Comparison of ENCODE assay signal across 19 cellular contexts in the genomic region with DNA sequence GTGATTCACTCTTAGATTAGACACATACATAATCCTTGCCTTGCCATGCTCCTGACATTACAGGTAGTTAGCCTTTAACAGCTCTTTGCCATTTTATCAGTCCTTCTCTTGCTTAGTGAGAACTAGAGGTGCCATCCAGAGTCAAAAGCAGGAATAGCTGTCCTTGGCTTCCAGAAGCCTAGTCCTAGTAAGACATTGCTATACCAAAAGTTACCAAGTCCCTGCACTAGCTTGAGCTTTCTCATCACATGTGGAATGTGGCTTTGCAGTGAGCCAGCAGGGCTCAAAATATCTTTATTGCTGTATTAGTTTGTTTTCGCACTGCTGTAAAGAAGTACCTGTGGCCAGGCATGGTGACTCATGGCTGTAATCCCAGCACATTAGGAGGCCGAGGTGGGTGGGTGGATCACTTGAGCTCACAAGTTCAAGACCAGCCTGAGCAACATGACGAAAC.
DNase-seq lines count a peak whose midpoint lies in the region; ATAC-seq, FAIRE-seq and TF ChIP-seq lines count a peak whose summit lies in the region.
"Had no signal": no experiment of that assay in that cellular context is flagged by ENCODE, and none has a peak within 500 bp of the region (broad histone marks: within the 10 kb centered on the region; RNA-seq: fewer than 3 reads in every experiment).

No MANE protein-coding gene starts in this region.

- H4K91ac ChIP-seq in H1 (replicated peaks; ENCODE audit: insufficient read length, low read length), result no peak overlapping the region

- no peak for TF ChIP-seq EP300 in H1 (IDR thresholded peaks at IDR 0.05; ENCODE audit: borderline replicate concordance in 1 of 2, low read depth in 2 of 2, low read length in 2 of 2)

- FAIRE-seq in H1 (lab: Jason Lieb, UNC), result no peak

- H2BK15ac ChIP-seq in H1 (ENCODE audit: low read length) (no peak overlapping the region), mesendoderm (replicated peaks; ENCODE audit: low read depth) (no peak overlapping the region)

- peak; percentile 45 to 59 for TF ChIP-seq RAD21 in H1 (IDR thresholded peaks at IDR 0.05 in 1 of 2, conservative IDR thresholded peaks at IDR 0.05 in 1 of 2; ENCODE audit: low read depth in 2 of 2, low read length in 2 of 2)

- H3K4me3 Mint-ChIP-seq in activated T-cell treated with anti-CD3 and anti-CD28 coated beads, Interleukin-2, amount 50 U/mL, for 72 hours, result no peak overlapping the region
- H3K4me3 Mint-ChIP-seq: activated naive CD8-positive, alpha-beta T cell treated with anti-CD3 and anti-CD28 coated beads for 36 hours had no signal

- peak; percentile 56 for DNase-seq in Daoy (ENCODE audit: low read depth)
- peak; percentile 59 for DNase-seq in LoVo (ENCODE audit: low spot score)
- no peak for DNase-seq in H1 (ENCODE audit: low read depth in 1 of 2, low spot score in 2 of 2)
- DNase-seq in mesendoderm, result peak; percentile 74
- DNase-seq in posterior cingulate gyrus, result no peak
- DNase-seq in amygdala (lab: John Stamatoyannopoulos, UW), result no peak
- DNase-seq in activated T-cell treated with anti-CD3 and anti-CD28 coated beads, Interleukin-2, amount 50 U/mL, for 72 hours, result no peak
- DNase-seq: activated CD4-positive, alpha-beta T cell treated with anti-CD3 and anti-CD28 coated beads for 1 hour; activated naive CD8-positive, alpha-beta T cell treated with anti-CD3 and anti-CD28 coated beads for 36 hours; activated T-cell treated with anti-CD3 and anti-CD28 coated beads for 4 hours; C1 segment of cervical spinal cord; DMS79 treated with DMSO at 0.1 percent for 48 hours; midbrain; MV-4-11; NCI-H2107; NCI-H774 had no signal

- H3K27ac Mint-ChIP-seq in activated T-cell treated with anti-CD3 and anti-CD28 coated beads, Interleukin-2, amount 50 U/mL, for 72 hours, result no peak overlapping the region
- H3K27ac Mint-ChIP-seq: activated naive CD8-positive, alpha-beta T cell treated with anti-CD3 and anti-CD28 coated beads for 36 hours had no signal

- no peak overlapping the region for H2AFZ ChIP-seq in H1 (ENCODE audit: low read length)
- H2AFZ ChIP-seq: parathyroid adenoma had no signal

- H2BK20ac ChIP-seq in H1 (ENCODE audit: low read length), result no peak overlapping the region

- no peak overlapping the region for H2BK5ac ChIP-seq in H1 (ENCODE audit: low read depth, low read length)
- no peak overlapping the region for H2BK5ac ChIP-seq in mesendoderm (ENCODE audit: low read length)

- H3K23ac ChIP-seq in H1 (ENCODE audit: insufficient read length) (no peak overlapping the region), mesendoderm (ENCODE audit: low read length) (no peak overlapping the region)

- POLR2A ChIA-PET in H1 (lab: Charles Lee; ENCODE audit: partially characterized antibody), result interaction anchor here (0.6 kb wide), 1 partner anchor 44 kb away, joined by 3 read pairs; no protein-coding TSS in a partner anchor

- H3K9me3 ChIP-seq in H1 (ENCODE audit: insufficient read depth in 2 of 2, low read depth in 1 of 2, low read length in 1 of 2), result no peaks in the 10 kb centered on the region

- CTCF ChIA-PET in H1 (lab: Charles Lee; ENCODE audit: partially characterized antibody), result interaction anchor here (0.6 to 2.2 kb wide), 10 partner anchors 8 to 352 kb away, joined by 3 to 11 read pairs (median 3); no protein-coding TSS in a partner anchor

- H3K27me3 ChIP-seq in H1 (replicated peaks in 1 of 4; ENCODE audit: control insufficient read depth in 3 of 4, extremely low read depth in 1 of 4, insufficient read depth in 3 of 4, low read length in 3 of 4), result no peaks in the 10 kb centered on the region
- no peaks in the 10 kb centered on the region for H3K27me3 ChIP-seq in mesendoderm (ENCODE audit: insufficient read depth, low read length, poor library complexity)

- no peak overlapping the region for H2BK12ac ChIP-seq in H1 (ENCODE audit: low read depth, low read length)

- H2BK120ac ChIP-seq in H1 (replicated peaks; ENCODE audit: low read depth, low read length) (no peak overlapping the region), mesendoderm (ENCODE audit: low read depth, low read length) (no peak overlapping the region)

- no peak for TF ChIP-seq POLR2A in H1 (IDR thresholded peaks at IDR 0.05; ENCODE audit: control extremely low read depth in 1 of 2, low read depth in 2 of 2, low read length in 2 of 2)

- H3K56ac ChIP-seq in H1 (replicated peaks; ENCODE audit: insufficient read length, low read depth, low read length) (no peak overlapping the region), mesendoderm (ENCODE audit: low read length) (no peak overlapping the region)

- no peak overlapping the region for H2AK5ac ChIP-seq in H1 (ENCODE audit: low read depth, low read length)
- no peak overlapping the region for H2AK5ac ChIP-seq in mesendoderm (ENCODE audit: low read length)

- H3K4ac ChIP-seq in H1 (replicated peaks; ENCODE audit: insufficient read length, low read depth, low read length) (no peak overlapping the region), mesendoderm (ENCODE audit: low read depth, low read length) (no peak overlapping the region)

- H4K20me1 ChIP-seq in H1 (replicated peaks in 1 of 2; ENCODE audit: control insufficient read depth in 1 of 2, insufficient read depth in 2 of 2, low read length in 2 of 2), result no peaks in the 10 kb centered on the region

- H3K4me1 ChIP-seq in H1 (replicated peaks in 1 of 4; ENCODE audit: control insufficient read depth in 3 of 4, insufficient read depth in 4 of 4, low read length in 3 of 4) (no peaks in the 10 kb centered on the region), mesendoderm (ENCODE audit: control insufficient read depth, low read depth, low read length) (no peaks in the 10 kb centered on the region)
- H3K4me1 ChIP-seq: parathyroid adenoma had no signal

- H3K18ac ChIP-seq in H1 (ENCODE audit: extremely low read depth, low read length) (no peak overlapping the region), mesendoderm (ENCODE audit: low read length) (no peak overlapping the region)

- no peak overlapping the region for H4K8ac ChIP-seq in H1 (ENCODE audit: extremely low read depth, insufficient read depth, low read length)
- no peak overlapping the region for H4K8ac ChIP-seq in mesendoderm (ENCODE audit: low read depth, low read length)

- H3K9ac ChIP-seq in H1 (replicated peaks in 1 of 4; ENCODE audit: extremely low read depth in 1 of 4, low read depth in 3 of 4, low read length in 3 of 4) (no peak overlapping the region), mesendoderm (ENCODE audit: low read length) (no peak overlapping the region)
- H3K9ac ChIP-seq: parathyroid adenoma had no signal

- no peak for ATAC-seq in activated T-cell treated with anti-CD3 and anti-CD28 coated beads, Interleukin-2, amount 50 U/mL, for 72 hours (replicated peaks in 1 of 2)
- ATAC-seq in GM18907 (IDR thresholded peaks at IDR 0.05; ENCODE audit: unreplicated experiment), result no peak

- intact Hi-C loops in posterior cingulate gyrus (cut with DNase I), result no loop called here

- TF ChIP-seq CTCF in H1 (IDR thresholded peaks at IDR 0.05; ENCODE audit: control extremely low read depth in 1 of 3, insufficient read depth in 1 of 3, low read depth in 1 of 3, low read length in 3 of 3), result peak in 1 of 3 experiments; percentile 20; a peak in 1 of 4 replicates

- no peaks in the 10 kb centered on the region for H3K27me3 Mint-ChIP-seq in activated T-cell treated with anti-CD3 and anti-CD28 coated beads, Interleukin-2, amount 50 U/mL, for 72 hours (ENCODE audit: low read depth)
- H3K27me3 Mint-ChIP-seq: activated naive CD8-positive, alpha-beta T cell treated with anti-CD3 and anti-CD28 coated beads for 36 hours had no signal

- no peak overlapping the region for H3K27ac ChIP-seq in H1 (ENCODE audit: low read depth, low read length)
- no peak overlapping the region for H3K27ac ChIP-seq in mesendoderm (ENCODE audit: low read depth, low read length)
- H3K27ac ChIP-seq: coronary artery, parathyroid adenoma had no signal

- WGBS in H1 (ENCODE audit: extremely low coverage in 1 of 2, insufficient coverage in 1 of 2, insufficient read length in 1 of 2, insufficient replicate concordance in 2 of 2, low coverage in 1 of 2, low lambda C conversion rate in 2 of 2, missing lambda C conversion rate in 1 of 2), 2 experiments, result 91% methylated on average over 3 of the region's 3 CpGs; no CpG with 5 or more reads in 1 of the 2 experiments
- no CpG with 5 or more reads among the region's 3 CpGs for WGBS in mesendoderm (ENCODE audit: extremely low coverage, insufficient coverage, low lambda C conversion rate)

- H3K79me2 ChIP-seq in H1 (ENCODE audit: control insufficient read depth in 1 of 2, insufficient read depth in 2 of 2, low read length in 2 of 2) (no peaks in the 10 kb centered on the region), mesendoderm (ENCODE audit: control insufficient read depth, insufficient read depth, low read length) (no peaks in the 10 kb centered on the region)
- H3K79me2 ChIP-seq: parathyroid adenoma had no signal

- H3K4me2 ChIP-seq in H1 (ENCODE audit: insufficient read depth in 1 of 2, low read depth in 2 of 2, low read length in 2 of 2) (no peak overlapping the region), mesendoderm (ENCODE audit: low read length) (no peak overlapping the region)

- H3K4me1 Mint-ChIP-seq in activated T-cell treated with anti-CD3 and anti-CD28 coated beads, Interleukin-2, amount 50 U/mL, for 72 hours (ENCODE audit: low read depth), result peaks cover 6% of the 10 kb centered on the region
- H3K4me1 Mint-ChIP-seq: activated naive CD8-positive, alpha-beta T cell treated with anti-CD3 and anti-CD28 coated beads for 36 hours had no signal

- H3K36me3 ChIP-seq in H1 (ENCODE audit: control insufficient read depth in 2 of 4, insufficient read depth in 4 of 4, low read length in 3 of 4) (peaks cover 0 to 3% (median 0%) of the 10 kb centered on the region in 4 experiments; a peak in 4 of 8 replicates), mesendoderm (ENCODE audit: control insufficient read depth, insufficient read depth, low read length) (no peaks in the 10 kb centered on the region)

- H3K79me1 ChIP-seq in H1 (ENCODE audit: low read depth, low read length) (no peaks in the 10 kb centered on the region), mesendoderm (ENCODE audit: low read length) (peaks cover 3% of the 10 kb centered on the region)

- H3K14ac ChIP-seq in H1 (ENCODE audit: insufficient read length), result no peak overlapping the region

- H3K36me3 Mint-ChIP-seq in activated T-cell treated with anti-CD3 and anti-CD28 coated beads, Interleukin-2, amount 50 U/mL, for 72 hours (ENCODE audit: insufficient read depth in 2 of 2), result peaks cover 2 to 12% of the 10 kb centered on the region in 2 donors

- no peak overlapping the region for H4K5ac ChIP-seq in H1 (ENCODE audit: insufficient read length, low read depth, low read length)
- H4K5ac ChIP-seq in mesendoderm (ENCODE audit: low read length), result no peak overlapping the region

- no peaks in the 10 kb centered on the region for H3K9me3 Mint-ChIP-seq in activated T-cell treated with anti-CD3 and anti-CD28 coated beads, Interleukin-2, amount 50 U/mL, for 72 hours
- H3K9me3 Mint-ChIP-seq: activated naive CD8-positive, alpha-beta T cell treated with anti-CD3 and anti-CD28 coated beads for 36 hours had no signal

- no peaks in the 10 kb centered on the region for H3K23me2 ChIP-seq in H1 (ENCODE audit: low read depth, low read length)

- H3K4me3 ChIP-seq in H1 (ENCODE audit: extremely low read depth in 1 of 4, insufficient read depth in 2 of 4, low read depth in 3 of 4, low read length in 4 of 4) (no peak overlapping the region), mesendoderm (ENCODE audit: low read length) (no peak overlapping the region)
- H3K4me3 ChIP-seq: coronary artery had no signal

TF ChIP-seq in H1, 55 proteins besides CTCF, POLR2A, EP300 and RAD21 (continues in another document):
- no peak for TF ChIP-seq KDM5A (IDR thresholded peaks at IDR 0.05; ENCODE audit: low read length)

Comparison
In these comparisons a context has a peak if more than half of its experiments do, and no peak if none do; other contexts are left out.
1. DNase-seq: peak in Daoy (single experiment), LoVo (single experiment) and mesendoderm (single experiment); none in H1 (0 of 2), posterior cingulate gyrus (0 of 10), amygdala (0 of 56) and activated T-cell treated with anti-CD3 and anti-CD28 coated beads, Interleukin-2, amount 50 U/mL, for 72 hours (0 of 2).